Comparison of ENCODE assay signal across 8 cellular contexts in genomic region chr3:81581966-81582599, GRCh38.
DNase-seq lines count a peak whose midpoint lies in the region; ATAC-seq and TF ChIP-seq lines count a peak whose summit lies in the region.

No MANE protein-coding gene starts in this region.

- no peak overlapping the region for H3K9ac ChIP-seq in mammary epithelial cell (ENCODE audit: insufficient read depth, low read length)

- H3K9me3 Mint-ChIP-seq in CD4-positive, CD25-positive, alpha-beta regulatory T cell, result peaks cover 0 to 2% (median 0%) of the 10 kb centered on the region in 7 donors

- intact Hi-C loops in mammary epithelial cell (cut with micrococcal nuclease) (loop anchor here (5.0 to 10.0 kb wide), 3 partner anchors 60 to 1940 kb away; no protein-coding TSS in a partner anchor), lower leg skin (cut with DNase I; ENCODE audit: low total_unique reads) (no loop called here)

- no peaks in the 10 kb centered on the region for H4K20me1 ChIP-seq in mammary epithelial cell (ENCODE audit: insufficient read depth, low read length)

- no peak overlapping the region for H2AFZ ChIP-seq in mammary epithelial cell (ENCODE audit: low read depth, low read length)

- H3K9me3 ChIP-seq in CD4-positive, CD25-positive, alpha-beta regulatory T cell (ENCODE audit: control insufficient read depth in 2 of 2, low read length in 2 of 2), result no peaks in the 10 kb centered on the region
- no peaks in the 10 kb centered on the region for H3K9me3 ChIP-seq in mammary epithelial cell (replicated peaks; ENCODE audit: insufficient read depth, low read length)

- BruUV-seq in mammary epithelial cell (replicated peaks; lab: Mats Ljungman, UMichigan), result no TSS peak

- DNase-seq in CD4-positive, CD25-positive, alpha-beta regulatory T cell, result peak in 2 of 3 donors; percentile 4 to 44
- DNase-seq in NCI-H69 (lab: John Stamatoyannopoulos, UW) (peak; percentile 60), mammary epithelial cell (peak; percentile 19), lung microvascular endothelial cell (ENCODE audit: low read depth in 2 of 2) (peak; percentile 57 to 64), lower leg skin (ENCODE audit: low spot score in 2 of 2) (no peak)

- no peak overlapping the region for H3K27ac Mint-ChIP-seq in CD4-positive, CD25-positive, alpha-beta regulatory T cell

- CTCF ChIA-PET in mammary epithelial cell (lab: Charles Lee; ENCODE audit: low non-redundant PET), result no interaction called here

- no peaks in the 10 kb centered on the region for H3K36me3 ChIP-seq in CD4-positive, CD25-positive, alpha-beta regulatory T cell (ENCODE audit: control insufficient read depth, insufficient read depth, low read length)
- no peaks in the 10 kb centered on the region for H3K36me3 ChIP-seq in mammary epithelial cell (ENCODE audit: insufficient read depth, low read length)

- peaks cover 0 to 6% (median 0%) of the 10 kb centered on the region in 4 donors for H3K4me1 Mint-ChIP-seq in CD4-positive, CD25-positive, alpha-beta regulatory T cell

- dilution Hi-C loops in mammary epithelial cell (cut with HindIII; ENCODE audit: low sequenced_read_pairs), result no loop called here

- ATAC-seq in CD4-positive, CD25-positive, alpha-beta regulatory T cell (ENCODE audit: low read depth in 2 of 2), result no peak
- ATAC-seq in HG02588 (IDR thresholded peaks at IDR 0.05; ENCODE audit: unreplicated experiment) (peak; percentile 66), GM18870 (IDR thresholded peaks at IDR 0.05; ENCODE audit: unreplicated experiment) (no peak)

- H3K4me2 ChIP-seq in mammary epithelial cell (ENCODE audit: insufficient read depth, low read depth, low read length), result no peak overlapping the region

- H3K4me3 Mint-ChIP-seq in CD4-positive, CD25-positive, alpha-beta regulatory T cell, result no peak overlapping the region

- H3K79me2 ChIP-seq in mammary epithelial cell (ENCODE audit: insufficient read depth, low read length), result no peaks in the 10 kb centered on the region

- H3K4me3 ChIP-seq in CD4-positive, CD25-positive, alpha-beta regulatory T cell (ENCODE audit: low read depth, low read length), result no peak overlapping the region
- H3K4me3 ChIP-seq in mammary epithelial cell (replicated peaks in 1 of 3; ENCODE audit: insufficient read depth in 1 of 3, low read depth in 2 of 3, low read length in 3 of 3), result no peak overlapping the region
- no peak overlapping the region for H3K4me3 ChIP-seq in lower leg skin (ENCODE audit: low read depth, poor library complexity, severe bottlenecking)

- no peaks in the 10 kb centered on the region for H3K27me3 ChIP-seq in CD4-positive, CD25-positive, alpha-beta regulatory T cell (ENCODE audit: control insufficient read depth, insufficient read depth, low read length)
- H3K27me3 ChIP-seq in mammary epithelial cell (ENCODE audit: insufficient read depth, low read length), result no peaks in the 10 kb centered on the region

- H3K4me1 ChIP-seq in CD4-positive, CD25-positive, alpha-beta regulatory T cell (ENCODE audit: control insufficient read depth, insufficient read depth, low read length, poor library complexity, severe bottlenecking), result no peaks in the 10 kb centered on the region
- no peaks in the 10 kb centered on the region for H3K4me1 ChIP-seq in mammary epithelial cell (ENCODE audit: insufficient read depth, low read length)

- WGBS in mammary epithelial cell (ENCODE audit: low coverage, missing lambda C conversion rate), result 61% methylated on average over 5 of the region's 5 CpGs
- WGBS in lower leg skin, 2 donors, result 56 to 64% methylated on average over 5 of the region's 5 CpGs

- no peaks in the 10 kb centered on the region for H3K27me3 Mint-ChIP-seq in CD4-positive, CD25-positive, alpha-beta regulatory T cell

- TF ChIP-seq POLR2A in lower leg skin (IDR thresholded peaks at IDR 0.05), result no peak

- TF ChIP-seq CTCF in GM12873 (IDR thresholded peaks at IDR 0.05; ENCODE audit: insufficient read depth, low read depth, low read length, missing control alignments) (peak; percentile 71), mammary epithelial cell (conservative IDR thresholded peaks at IDR 0.05 in 1 of 2, IDR thresholded peaks at IDR 0.05 in 1 of 2; ENCODE audit: extremely low read depth in 1 of 2, insufficient read depth in 1 of 2, low read depth in 1 of 2, low read length in 2 of 2) (peak; percentile 74), lower leg skin (IDR thresholded peaks at IDR 0.05) (no peak)

- in situ Hi-C loops in mammary epithelial cell (cut with MboI; ENCODE audit: low sequenced_read_pairs in 2 of 2), result no loop called here

- H3K27ac ChIP-seq in CD4-positive, CD25-positive, alpha-beta regulatory T cell (ENCODE audit: insufficient read depth, low read length, poor library complexity, severe bottlenecking), result no peak overlapping the region
- no peak overlapping the region for H3K27ac ChIP-seq in mammary epithelial cell (ENCODE audit: insufficient read depth, low read depth, low read length)

- H3K36me3 Mint-ChIP-seq in CD4-positive, CD25-positive, alpha-beta regulatory T cell, result peaks cover 3% of the 10 kb centered on the region

Comparison
In these comparisons a context has a peak if more than half of its experiments do, and no peak if none do; other contexts are left out.
1. DNase-seq: peak in CD4-positive, CD25-positive, alpha-beta regulatory T cell (2 of 3), NCI-H69 (single experiment), mammary epithelial cell (single experiment) and lung microvascular endothelial cell (2 of 2); none in lower leg skin (0 of 2).
2. CTCF ChIP-seq: peak in GM12873 (single experiment) and mammary epithelial cell (2 of 2); none in lower leg skin (0 of 3).